Comparison of ENCODE assay signal across 10 cellular contexts in the genomic region with DNA sequence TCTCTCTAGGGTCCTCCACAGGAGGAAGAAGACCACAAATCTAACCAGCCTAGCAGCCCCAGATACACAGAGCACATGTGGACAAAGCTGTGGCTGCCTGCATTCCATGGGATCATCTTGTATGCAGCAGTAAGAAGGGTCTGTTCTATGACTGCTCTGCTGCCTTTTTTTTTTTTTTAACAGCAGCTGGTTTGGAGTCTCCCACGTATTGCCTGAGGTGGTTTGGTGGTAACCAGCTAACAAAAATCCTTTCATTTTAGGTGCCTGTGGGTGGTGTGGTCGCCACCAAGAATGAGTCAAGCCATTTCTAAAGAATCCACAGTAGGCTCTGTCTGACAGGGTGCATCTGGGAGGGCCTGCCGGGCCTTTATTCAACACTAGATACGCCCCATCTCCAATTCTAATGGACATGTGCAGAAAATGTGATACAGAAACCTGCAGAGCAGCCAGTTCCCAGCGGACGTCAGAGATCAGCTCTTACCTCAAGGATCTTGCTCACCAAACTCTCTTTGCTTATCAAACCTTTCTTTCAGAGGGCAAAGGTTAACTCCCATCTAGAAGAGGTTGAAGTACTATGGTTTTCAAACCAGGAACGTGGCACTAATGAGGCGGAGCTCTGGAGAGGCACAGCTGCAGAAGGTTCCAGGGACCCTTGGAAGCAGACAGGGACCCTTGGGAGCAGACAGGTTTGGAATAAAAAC.
DNase-seq lines count a peak whose midpoint lies in the region; ATAC-seq and TF ChIP-seq lines count a peak whose summit lies in the region.
"Had no signal": no experiment of that assay in that cellular context is flagged by ENCODE, and none has a peak within 500 bp of the region (broad histone marks: within the 10 kb centered on the region; RNA-seq: fewer than 3 reads in every experiment).

No MANE protein-coding gene starts in this region.

- peaks cover 10% of the 10 kb centered on the region for H3K36me3 Mint-ChIP-seq in T-helper 1 cell treated with Interleukin-12 subunit alpha and Interleukin-12 subunit beta and Interleukin-4 antibody, amounts not matched to agents 30 μg/mL and 1 μg/mL, for 36 hours (ENCODE audit: low read depth)
- no peaks in the 10 kb centered on the region for H3K36me3 Mint-ChIP-seq in effector memory CD8-positive, alpha-beta T cell (ENCODE audit: insufficient read depth)

- peak overlapping the region; percentile 4 for H3K4me3 Mint-ChIP-seq in T-helper 1 cell treated with Interleukin-12 subunit alpha and Interleukin-12 subunit beta and Interleukin-4 antibody, amounts not matched to agents 30 μg/mL and 1 μg/mL, for 36 hours
- H3K4me3 Mint-ChIP-seq in effector memory CD8-positive, alpha-beta T cell, result no peak overlapping the region

- peaks cover 11% of the 10 kb centered on the region for H3K9me3 Mint-ChIP-seq in T-helper 1 cell treated with Interleukin-12 subunit alpha and Interleukin-12 subunit beta and Interleukin-4 antibody, amounts not matched to agents 30 μg/mL and 1 μg/mL, for 36 hours
- H3K9me3 Mint-ChIP-seq in effector memory CD8-positive, alpha-beta T cell, result no peaks in the 10 kb centered on the region

- CTCF ChIA-PET in HEK293 (lab: Yijun Ruan, JAX), result interaction anchor here (0.6 kb wide), 1 partner anchor 753 kb away, joined by 3 read pairs; no protein-coding TSS in a partner anchor

- no peak overlapping the region for H3K27ac ChIP-seq in HEK293 (ENCODE audit: extremely low read depth, low read depth, low read length)
- H3K27ac ChIP-seq: testis had no signal

- peak overlapping the region; percentile 21 for H3K27ac Mint-ChIP-seq in T-helper 1 cell treated with Interleukin-12 subunit alpha and Interleukin-12 subunit beta and Interleukin-4 antibody, amounts not matched to agents 30 μg/mL and 1 μg/mL, for 36 hours
- no peak overlapping the region for H3K27ac Mint-ChIP-seq in effector memory CD8-positive, alpha-beta T cell

- no peak for TF ChIP-seq CTCF in HEK293 (tag by site-specific recombination; IDR thresholded peaks at IDR 0.05)

- H3K27me3 Mint-ChIP-seq in T-helper 1 cell treated with Interleukin-12 subunit alpha and Interleukin-12 subunit beta and Interleukin-4 antibody, amounts not matched to agents 30 μg/mL and 1 μg/mL, for 36 hours (ENCODE audit: low read depth), result peaks cover 22% of the 10 kb centered on the region
- peaks cover 13 to 55% of the 10 kb centered on the region in 2 donors for H3K27me3 Mint-ChIP-seq in effector memory CD8-positive, alpha-beta T cell

- POLR2A ChIA-PET in HEK293 (lab: Yijun Ruan, JAX), result no interaction called here

- DNase-seq in effector memory CD8-positive, alpha-beta T cell, result no peak
- DNase-seq in stimulated activated CD4-positive, alpha-beta T cell treated with anti-CD3 and anti-CD28 coated beads, Interleukin-4, amount 100 ng/mL, for 48 hours (ENCODE audit: low read depth in 2 of 2), result peak; percentile 49 to 55
- no peak for DNase-seq in D341Med (ENCODE audit: low spot score)
- DNase-seq in DMS153 (lab: John Stamatoyannopoulos, UW), result no peak
- DNase-seq in ecto neural progenitor cell (ENCODE audit: low spot score), result no peak
- DNase-seq: SHP77 treated with DMSO at 0.1 percent for 48 hours, testis had no signal

- H3K4me3 ChIP-seq in HEK293 (ENCODE audit: low read depth, low read length), result no peak overlapping the region
- H3K4me3 ChIP-seq: testis had no signal

- no peaks in the 10 kb centered on the region for H3K4me1 ChIP-seq in HEK293 (ENCODE audit: control insufficient read depth, insufficient read depth, low read length)
- H3K4me1 ChIP-seq: testis had no signal

- ATAC-seq in effector memory CD8-positive, alpha-beta T cell (replicated peaks), result peak; percentile 44
- ATAC-seq in GM18520 (IDR thresholded peaks at IDR 0.05; ENCODE audit: unreplicated experiment), result no peak

- no peaks in the 10 kb centered on the region for H3K9me3 ChIP-seq in HEK293 (ENCODE audit: control insufficient read depth, insufficient read depth, low read depth, low read length)
- H3K9me3 ChIP-seq: testis had no signal

- peaks cover 0 to 72% of the 10 kb centered on the region in 2 experiments; a peak in 1 of 3 replicates for H3K36me3 ChIP-seq in HEK293 (ENCODE audit: control insufficient read depth in 2 of 2, insufficient read depth in 1 of 2, low read length in 2 of 2)

- peaks cover 15% of the 10 kb centered on the region for H3K4me1 Mint-ChIP-seq in T-helper 1 cell treated with Interleukin-12 subunit alpha and Interleukin-12 subunit beta and Interleukin-4 antibody, amounts not matched to agents 30 μg/mL and 1 μg/mL, for 36 hours (ENCODE audit: low read depth)
- peaks cover 0 to 1% of the 10 kb centered on the region in 2 donors for H3K4me1 Mint-ChIP-seq in effector memory CD8-positive, alpha-beta T cell (ENCODE audit: low read depth in 2 of 2)

TF ChIP-seq in HEK293, 187 proteins besides CTCF, POLR2A, EP300 and RAD21:
- TF ChIP-seq, protein P1, sequence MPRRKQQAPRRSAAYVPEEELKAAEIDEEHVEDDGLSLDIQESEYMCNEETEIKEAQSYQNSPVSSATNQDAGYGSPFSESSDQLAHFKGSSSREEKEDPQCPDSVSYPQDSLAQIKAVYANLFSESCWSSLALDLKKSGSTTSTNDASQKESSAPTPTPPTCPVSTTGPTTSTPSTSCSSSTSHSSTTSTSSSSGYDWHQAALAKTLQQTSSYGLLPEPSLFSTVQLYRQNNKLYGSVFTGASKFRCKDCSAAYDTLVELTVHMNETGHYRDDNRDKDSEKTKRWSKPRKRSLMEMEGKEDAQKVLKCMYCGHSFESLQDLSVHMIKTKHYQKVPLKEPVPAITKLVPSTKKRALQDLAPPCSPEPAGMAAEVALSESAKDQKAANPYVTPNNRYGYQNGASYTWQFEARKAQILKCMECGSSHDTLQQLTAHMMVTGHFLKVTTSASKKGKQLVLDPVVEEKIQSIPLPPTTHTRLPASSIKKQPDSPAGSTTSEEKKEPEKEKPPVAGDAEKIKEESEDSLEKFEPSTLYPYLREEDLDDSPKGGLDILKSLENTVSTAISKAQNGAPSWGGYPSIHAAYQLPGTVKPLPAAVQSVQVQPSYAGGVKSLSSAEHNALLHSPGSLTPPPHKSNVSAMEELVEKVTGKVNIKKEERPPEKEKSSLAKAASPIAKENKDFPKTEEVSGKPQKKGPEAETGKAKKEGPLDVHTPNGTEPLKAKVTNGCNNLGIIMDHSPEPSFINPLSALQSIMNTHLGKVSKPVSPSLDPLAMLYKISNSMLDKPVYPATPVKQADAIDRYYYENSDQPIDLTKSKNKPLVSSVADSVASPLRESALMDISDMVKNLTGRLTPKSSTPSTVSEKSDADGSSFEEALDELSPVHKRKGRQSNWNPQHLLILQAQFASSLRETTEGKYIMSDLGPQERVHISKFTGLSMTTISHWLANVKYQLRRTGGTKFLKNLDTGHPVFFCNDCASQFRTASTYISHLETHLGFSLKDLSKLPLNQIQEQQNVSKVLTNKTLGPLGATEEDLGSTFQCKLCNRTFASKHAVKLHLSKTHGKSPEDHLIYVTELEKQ (tag by site-specific recombination; IDR thresholded peaks at IDR 0.05; ENCODE audit: borderline replicate concordance), result no peak
- peak; percentile 35; the same call in 1 of the 2 replicates for TF ChIP-seq EGR2 (tag by site-specific recombination; IDR thresholded peaks at IDR 0.05; ENCODE audit: low read depth)

Comparison
In these comparisons a context has a peak if more than half of its experiments do, and no peak if none do; other contexts are left out.
1. DNase-seq: peak in stimulated activated CD4-positive, alpha-beta T cell treated with anti-CD3 and anti-CD28 coated beads, Interleukin-4, amount 100 ng/mL, for 48 hours (2 of 2); none in effector memory CD8-positive, alpha-beta T cell (0 of 3), D341Med (single experiment), DMS153 (single experiment) and ecto neural progenitor cell (single experiment).